10 cellular contexts compared by ENCODE assay signal in genomic region chr1:54324750-54325704, GRCh38.
DNase-seq lines count a peak whose midpoint lies in the region; ATAC-seq and TF ChIP-seq lines count a peak whose summit lies in the region.
"Had no signal": no experiment of that assay in that cellular context is flagged by ENCODE, and none has a peak within 500 bp of the region (broad histone marks: within the 10 kb centered on the region; RNA-seq: fewer than 3 reads in every experiment).

No MANE protein-coding gene starts in this region.

- H3K9me3 ChIP-seq in H9 (ENCODE audit: control insufficient read depth, low read depth, low read length) (no peaks in the 10 kb centered on the region), sigmoid colon (no peaks in the 10 kb centered on the region)

- H3K27ac ChIP-seq in H9 (ENCODE audit: insufficient read length, low read depth, low read length) (no peak overlapping the region), cingulate gyrus (ENCODE audit: low read depth, low read length) (peak overlapping the region; percentile 73), sigmoid colon (peak overlapping the region; percentile 74 to 83 (median 80))

- no peaks in the 10 kb centered on the region for H3K9me3 Mint-ChIP-seq in H9
- H3K9me3 Mint-ChIP-seq in immature natural killer cell: no peaks in the 10 kb centered on the region

- no peak overlapping the region for H3K56ac ChIP-seq in H9 (ENCODE audit: insufficient read length, low read depth, low read length)

- no peak overlapping the region for H3K4me2 ChIP-seq in H9 (ENCODE audit: insufficient read depth, insufficient read length, low read length)

- no peaks in the 10 kb centered on the region for H3K23me2 ChIP-seq in H9 (ENCODE audit: insufficient read length, low read depth, low read length, poor library complexity, severe bottlenecking)

- WGBS in H9 (ENCODE audit: extremely low coverage, insufficient read length, low lambda C conversion rate): no CpG with 5 or more reads among the region's 16 CpGs
- 79% methylated on average over 16 of the region's 16 CpGs for WGBS in sigmoid colon, 2 donors

- intact Hi-C loops in sigmoid colon (cut with DNase I): loop anchor here (5.0 kb wide), 3 partner anchors 48 to 77 kb away; no protein-coding TSS in a partner anchor

- H2AK5ac ChIP-seq in H9 (ENCODE audit: insufficient read length, low read length): no peak overlapping the region

- H3K14ac ChIP-seq in H9 (ENCODE audit: insufficient read depth, low read length): no peak overlapping the region; the same call in 1 of the 2 replicates

- no peak overlapping the region for H4K91ac ChIP-seq in H9 (ENCODE audit: insufficient read length, low read depth, low read length)

- H2BK120ac ChIP-seq in H9 (ENCODE audit: low read depth, low read length, poor library complexity, severe bottlenecking): no peak overlapping the region

- no peak overlapping the region for H3K18ac ChIP-seq in H9 (ENCODE audit: insufficient read length, low read depth, low read length)

- H3K36me3 Mint-ChIP-seq in H9 (ENCODE audit: insufficient read depth in 1 of 3, low read depth in 3 of 3) (peaks cover 0 to under 1% (median 0%) of the 10 kb centered on the region in 3 experiments; a peak in 4 of 7 replicates), immature natural killer cell (no peaks in the 10 kb centered on the region)

- ATAC-seq in HG02938 (IDR thresholded peaks at IDR 0.05; ENCODE audit: unreplicated experiment) (no peak), HG02981 (IDR thresholded peaks at IDR 0.05; ENCODE audit: unreplicated experiment) (no peak)
- ATAC-seq: PC-3 had no signal

- H3K4me1 Mint-ChIP-seq in H9 (peaks cover 95 to 96% of the 10 kb centered on the region in 2 experiments), immature natural killer cell (peaks cover 95 to 98% of the 10 kb centered on the region in 2 donors)

- no peak overlapping the region for H3K23ac ChIP-seq in H9 (ENCODE audit: insufficient read length, low read depth, low read length)

- H2BK15ac ChIP-seq in H9 (ENCODE audit: low read depth, low read length): no peak overlapping the region

- H3K27me3 Mint-ChIP-seq in H9 (ENCODE audit: low read depth) (no peaks in the 10 kb centered on the region), immature natural killer cell (ENCODE audit: low read depth in 3 of 3) (peaks cover 2 to 7% (median 2%) of the 10 kb centered on the region in 3 donors)

- H3K4me3 Mint-ChIP-seq in H9 (no peak overlapping the region), immature natural killer cell (no peak overlapping the region)

- H2BK12ac ChIP-seq in H9 (ENCODE audit: insufficient read length, low read depth, low read length): no peak overlapping the region

- no peaks in the 10 kb centered on the region for H3K36me3 ChIP-seq in sigmoid colon

- H4K20me1 ChIP-seq in H9 (ENCODE audit: control insufficient read depth, insufficient read depth, insufficient read length): no peaks in the 10 kb centered on the region

- H3K4me3 ChIP-seq in sigmoid colon: no peak overlapping the region

- H3K27ac Mint-ChIP-seq in H9 (peak overlapping the region; percentile 72 to 91 (median 90); a peak in 6 of 7 replicates), immature natural killer cell (peak overlapping the region in 5 of 6 donors; percentile 9 to 67 (median 40))

- H2BK20ac ChIP-seq in H9 (ENCODE audit: low read depth, low read length, poor library complexity, severe bottlenecking): no peak overlapping the region

- H2BK5ac ChIP-seq in H9 (ENCODE audit: insufficient read length, low read length): no peak overlapping the region

- no peak overlapping the region for H4K8ac ChIP-seq in H9 (replicated peaks; ENCODE audit: insufficient read length, low read depth, low read length)

- TF ChIP-seq EP300 in sigmoid colon (IDR thresholded peaks at IDR 0.05): no peak

- H3K79me1 ChIP-seq in H9 (ENCODE audit: insufficient read depth, low read depth, low read length, poor library complexity, severe bottlenecking): peaks cover 13% of the 10 kb centered on the region

- DNase-seq in H9: no peak
- no peak for DNase-seq in immature natural killer cell
- DNase-seq in sigmoid colon: peak; percentile 87
- no peak for DNase-seq in RKO (ENCODE audit: low spot score)
- DNase-seq in NK-92 (lab: John Stamatoyannopoulos, UW; ENCODE audit: unreplicated experiment): no peak
- DNase-seq: PC-3; stimulated activated naive CD4-positive, alpha-beta T cell had no signal

- peaks cover 9% of the 10 kb centered on the region; the same call in 1 of the 2 replicates for H3K79me2 ChIP-seq in H9 (ENCODE audit: insufficient read depth, low read length)

- TF ChIP-seq CTCF in H9 (conservative IDR thresholded peaks at IDR 0.05): no peak
- TF ChIP-seq CTCF in sigmoid colon (IDR thresholded peaks at IDR 0.05): no peak

- no peak overlapping the region for H2AFZ ChIP-seq in H9 (ENCODE audit: low read length)

- H3T11ph ChIP-seq in H9 (ENCODE audit: low read length): no peak overlapping the region

- no peak overlapping the region for H3K4ac ChIP-seq in H9 (ENCODE audit: low read depth, low read length)

- H3K9ac ChIP-seq in H9 (ENCODE audit: extremely low read depth, insufficient read length, low read length): no peak overlapping the region

- no peak overlapping the region for H4K5ac ChIP-seq in H9 (ENCODE audit: insufficient read length, low read depth, low read length)

- no peak for TF ChIP-seq POLR2A in sigmoid colon (IDR thresholded peaks at IDR 0.05)

- H3K4me1 ChIP-seq in H9 (ENCODE audit: insufficient read depth, low read length): peaks cover 25% of the 10 kb centered on the region
- peaks cover 0 to 81% (median 77%) of the 10 kb centered on the region in 4 donors for H3K4me1 ChIP-seq in sigmoid colon

- H3K27me3 ChIP-seq in H9 (ENCODE audit: insufficient read depth, low read length) (no peaks in the 10 kb centered on the region), sigmoid colon (no peaks in the 10 kb centered on the region)
